ENCODE assay signal across 8 cellular contexts in genomic region chr6:37170273-37171140, GRCh38. TPM values are rescaled to one million over a fixed set of nuclear protein-coding genes. Genes with fewer than 3 reads are reported as not detected.
DNase-seq lines count a peak whose midpoint lies in the region; ATAC-seq and TF ChIP-seq lines count a peak whose summit lies in the region.

No MANE protein-coding gene starts in this region.

- peak overlapping the region; percentile 72 for H3K4me2 ChIP-seq in KMS-11

- peaks cover 37% of the 10 kb centered on the region for H3K79me2 ChIP-seq in KMS-11 (ENCODE audit: insufficient read depth, low read depth)

- peak overlapping the region; percentile 99 for H3K27ac Mint-ChIP-seq in T-helper 17 cell

- no peaks in the 10 kb centered on the region for H3K27me3 ChIP-seq in KMS-11 (ENCODE audit: insufficient read depth, low read depth)
- H3K27me3 ChIP-seq in layer of hippocampus (ENCODE audit: control insufficient read depth, insufficient read depth, low read length) = no peaks in the 10 kb centered on the region

- H3K9me3 ChIP-seq in T-helper 17 cell (ENCODE audit: control insufficient read depth, low read length, poor library complexity, severe bottlenecking) = no peaks in the 10 kb centered on the region

- H3K4me3 Mint-ChIP-seq in T-helper 17 cell = peak overlapping the region; percentile 96

- peaks cover 50% of the 10 kb centered on the region for H3K4me1 Mint-ChIP-seq in T-helper 17 cell

- peak; percentile 46 for TF ChIP-seq CTCF in GM10266 (IDR thresholded peaks at IDR 0.05; ENCODE audit: control insufficient read depth, insufficient read depth, low read depth, missing control alignments)
- 0 out of 2 replicates have a peak, but pooled peaks have one; percentile 17 for TF ChIP-seq CTCF in KMS-11 (conservative IDR thresholded peaks at IDR 0.05; ENCODE audit: low read depth, low read length)
- peak; percentile 24 for TF ChIP-seq CTCF in cardiac fibroblast (IDR thresholded peaks at IDR 0.05; ENCODE audit: low read depth, low read length)
- no peak for TF ChIP-seq CTCF in omental fat pad (IDR thresholded peaks at IDR 0.05)

- H3K36me3 ChIP-seq in KMS-11 (ENCODE audit: insufficient read depth) = peaks cover 16% of the 10 kb centered on the region

- no peak overlapping the region for H2AFZ ChIP-seq in KMS-11 (ENCODE audit: low read depth)

- ATAC-seq in GM21786 (IDR thresholded peaks at IDR 0.05; ENCODE audit: unreplicated experiment) (peak; percentile 26), T-helper 17 cell (no peak), omental fat pad (ENCODE audit: low FRiP score) (no peak)

- H3K9ac ChIP-seq in KMS-11 = peak overlapping the region; percentile 84

- no peaks in the 10 kb centered on the region for H3K27me3 Mint-ChIP-seq in T-helper 17 cell

- peak overlapping the region; percentile 71 for H3K27ac ChIP-seq in KMS-11
- H3K27ac ChIP-seq in layer of hippocampus (ENCODE audit: low read depth, low read length) = peak overlapping the region; percentile 88

- H4K20me1 ChIP-seq in KMS-11 (ENCODE audit: insufficient read depth) = peaks cover 11% of the 10 kb centered on the region

- H3K4me1 ChIP-seq in KMS-11 (ENCODE audit: low read depth, poor library complexity, severe bottlenecking) = peaks cover 28% of the 10 kb centered on the region

- H3K4me3 ChIP-seq in KMS-11 (IDR thresholded peaks at IDR 0.05; ENCODE audit: insufficient read depth, low read depth, low read length) (no peak overlapping the region), cardiac fibroblast (replicated peaks in 1 of 2; ENCODE audit: low read depth in 2 of 2, low read length in 2 of 2) (peak overlapping the region; percentile 87 to 95)

- peaks cover 21% of the 10 kb centered on the region for H3K36me3 Mint-ChIP-seq in T-helper 17 cell (ENCODE audit: low read depth)

- DNase-seq in GM10266 (ENCODE audit: extremely low spot score) (peak; percentile 46), T-helper 17 cell (peak in 2 of 3 donors; percentile 20 to 26), cardiac fibroblast (ENCODE audit: low read depth in 2 of 2) (peak; percentile 28 to 62), omental fat pad (ENCODE audit: low spot score) (no peak)
- peak in 2 of 3 experiments; percentile 9 to 41 for DNase-seq in stimulated activated CD4-positive, alpha-beta T cell treated with anti-CD3 and anti-CD28 coated beads, TNF-alpha, amount 100 ng/mL, for 4 hours (ENCODE audit: low read depth in 3 of 3)

RNA-seq across cellular contexts. Expression of gene PIM1, which starts 0.6 kb away (rescaled TPM):
- total RNA-seq in T-helper 17 cell (100 to 1,000 TPM; 210 to 310 TPM), omental fat pad (100 to 1,000 TPM in 2 of 4 donors, 10 to 100 TPM in 2; 37.5 to 291 (median 130) TPM)

Comparison
In these comparisons a context has a peak if more than half of its experiments do, and no peak if none do; other contexts are left out.
1. CTCF ChIP-seq: peak in GM10266 (single experiment), KMS-11 (single experiment) and cardiac fibroblast (single experiment); none in omental fat pad (0 of 3).